Comparison of ENCODE assay signal across 1 cellular context in the genomic region with DNA sequence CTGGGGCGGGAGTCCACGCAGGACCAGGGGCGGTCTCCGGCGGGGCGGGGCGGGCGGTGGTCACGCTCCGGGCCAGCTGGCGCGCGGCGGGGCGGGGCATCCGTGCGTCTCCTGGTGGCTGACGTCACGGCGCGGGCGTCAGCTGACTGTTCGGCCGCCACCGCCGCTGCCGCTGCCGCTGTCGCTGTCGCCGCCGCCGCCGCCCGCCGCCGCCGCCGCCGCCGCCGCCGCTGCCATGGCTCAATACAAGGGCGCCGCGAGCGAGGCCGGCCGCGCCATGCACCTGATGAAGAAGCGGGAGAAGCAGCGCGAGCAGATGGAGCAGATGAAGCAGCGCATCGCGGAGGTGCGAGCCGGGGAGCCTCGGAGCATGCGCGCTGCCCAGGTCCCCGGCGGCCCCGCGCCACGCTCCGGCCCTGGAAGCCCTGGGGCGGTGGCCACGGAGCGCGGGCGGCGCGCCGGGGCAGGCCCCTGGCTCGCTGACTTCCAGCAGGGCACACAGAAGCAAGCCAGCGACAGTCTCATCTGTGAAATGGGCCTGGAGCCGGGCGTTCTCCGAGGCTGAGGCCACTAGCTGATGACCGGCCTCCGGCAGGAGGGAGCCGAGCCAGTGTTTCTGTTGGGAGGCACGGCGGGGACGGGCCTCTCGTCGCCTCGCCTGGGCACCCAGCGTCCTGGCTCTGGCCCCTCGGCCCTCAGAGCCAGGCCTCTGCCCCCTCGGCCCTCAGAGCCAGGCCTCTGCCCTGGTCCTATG.
TF ChIP-seq lines count a peak whose summit lies in the region.

A gene with protein sequence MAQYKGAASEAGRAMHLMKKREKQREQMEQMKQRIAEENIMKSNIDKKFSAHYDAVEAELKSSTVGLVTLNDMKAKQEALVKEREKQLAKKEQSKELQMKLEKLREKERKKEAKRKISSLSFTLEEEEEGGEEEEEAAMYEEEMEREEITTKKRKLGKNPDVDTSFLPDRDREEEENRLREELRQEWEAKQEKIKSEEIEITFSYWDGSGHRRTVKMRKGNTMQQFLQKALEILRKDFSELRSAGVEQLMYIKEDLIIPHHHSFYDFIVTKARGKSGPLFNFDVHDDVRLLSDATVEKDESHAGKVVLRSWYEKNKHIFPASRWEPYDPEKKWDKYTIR (plus strand): TSS at position 141 of the 754 bp plus-strand sequence. CDS start 95 bp downstream, at position 236.

TF ChIP-seq in H1, 55 proteins besides CTCF, POLR2A, EP300 and RAD21:
- TF ChIP-seq MAX (IDR thresholded peaks at IDR 0.05) (0 out of 2 replicates have a peak, but pooled peaks have one; percentile 28), CREB1 (IDR thresholded peaks at IDR 0.05) (peak; percentile 71; the same call in 1 of the 2 replicates), SIN3A (conservative IDR thresholded peaks at IDR 0.05 in 1 of 2, IDR thresholded peaks at IDR 0.05 in 1 of 2; ENCODE audit: low read depth in 1 of 2, low read length in 2 of 2) (no peak), TAF1 (IDR thresholded peaks at IDR 0.05; ENCODE audit: low read depth, low read length) (no peak), KDM4A (IDR thresholded peaks at IDR 0.05; ENCODE audit: low read depth, low read length, severe bottlenecking) (peak; percentile 50), SP1 (IDR thresholded peaks at IDR 0.05; ENCODE audit: low read depth, low read length) (no peak), CBX8 (IDR thresholded peaks at IDR 0.05; ENCODE audit: borderline replicate concordance, low read depth, low read length) (no peak), JUND (IDR thresholded peaks at IDR 0.05; ENCODE audit: low read length) (no peak), NRF1 (IDR thresholded peaks at IDR 0.05; ENCODE audit: low read depth, low read length) (peak; percentile 8; the same call in 1 of the 2 replicates), PHF8 (conservative IDR thresholded peaks at IDR 0.05; ENCODE audit: low read depth, low read length) (0 out of 2 replicates have a peak, but pooled peaks have one; percentile 2)
